Comparison of ENCODE assay signal across 21 cellular contexts in the genomic region with DNA sequence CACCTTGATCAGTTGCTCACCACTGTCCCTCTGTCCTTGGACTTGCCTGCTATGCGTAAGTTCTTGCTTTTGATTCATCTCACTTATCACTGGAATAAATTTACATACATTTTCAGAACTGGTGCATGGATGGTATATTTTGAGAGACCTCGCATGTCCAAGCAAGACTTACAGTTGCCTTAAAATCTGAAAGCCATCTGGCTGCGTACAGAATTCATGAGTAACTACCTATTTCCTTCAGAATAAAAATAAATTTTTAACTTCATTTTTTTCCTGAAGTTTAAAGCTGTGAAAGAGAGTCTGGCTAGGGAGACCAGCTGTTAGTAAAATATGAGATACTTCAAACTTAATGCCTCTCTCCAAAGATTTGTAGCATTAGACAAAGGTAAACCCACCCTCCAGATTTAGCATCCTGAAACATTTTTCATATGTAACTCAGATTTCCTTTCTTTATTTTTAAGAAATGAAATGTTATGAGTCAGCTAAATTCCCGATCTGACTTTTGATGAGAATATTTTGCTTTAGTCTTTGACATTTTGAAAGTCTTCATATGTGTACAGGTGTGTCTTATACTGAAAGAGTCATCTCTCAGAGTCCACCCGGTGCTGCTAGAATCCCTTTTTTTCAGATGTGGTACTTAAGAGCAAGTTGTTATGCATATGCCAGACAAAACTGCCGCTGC.
DNase-seq lines count a peak whose midpoint lies in the region; ATAC-seq, FAIRE-seq and TF ChIP-seq lines count a peak whose summit lies in the region.
"Had no signal": no experiment of that assay in that cellular context is flagged by ENCODE, and none has a peak within 500 bp of the region (broad histone marks: within the 10 kb centered on the region; RNA-seq: fewer than 3 reads in every experiment).

No MANE protein-coding gene starts in this region.

- H3K9me3 ChIP-seq in HepG2 (ENCODE audit: low read length) = 0 out of 2 replicates have a peak, but pooled peaks cover 10% of the 10 kb centered on the region
- no peaks in the 10 kb centered on the region for H3K9me3 ChIP-seq in right lobe of liver
- H3K9me3 ChIP-seq in K562 (replicated peaks; ENCODE audit: control insufficient read depth, insufficient read depth, low read depth, low read length) = no peaks in the 10 kb centered on the region
- H3K9me3 ChIP-seq: HAP-1 had no signal

- BruUV-seq in HepG2 (replicated peaks; lab: Mats Ljungman, UMichigan) = no TSS peak
- BruUV-seq in K562 (replicated peaks; lab: Mats Ljungman, UMichigan) = no TSS peak

- no peaks in the 10 kb centered on the region for H3K79me2 ChIP-seq in HepG2 (ENCODE audit: insufficient read depth, low read length)
- no peaks in the 10 kb centered on the region for H3K79me2 ChIP-seq in K562 (ENCODE audit: control insufficient read depth, insufficient read depth, low read length)

- DNase-seq in HepG2 (ENCODE audit: low spot score) (no peak), right lobe of liver (no peak), K562 (ENCODE audit: extremely low read depth in 1 of 4, low spot score in 3 of 4) (no peak), middle frontal gyrus (ENCODE audit: extremely low spot score, low spot score) (peak; percentile 58), OCI-M1 (lab: John Stamatoyannopoulos, UW) (no peak), midbrain (lab: John Stamatoyannopoulos, UW) (no peak)
- DNase-seq in stimulated activated CD4-positive, alpha-beta T cell treated with anti-CD3 and anti-CD28 coated beads, Interleukin-4, amount 100 ng/mL, for 1 hour = no peak
- DNase-seq: 8988T; C1 segment of cervical spinal cord; Calu3; CD4-positive, alpha-beta memory T cell; COR-L47; DMS79; EL; GDM1; GOT3; HFFc6 had no signal

- ATAC-seq in HepG2 = no peak
- ATAC-seq in right lobe of liver = no peak
- no peak for ATAC-seq in K562
- ATAC-seq: GM12878 had no signal

- WGBS in HepG2 (ENCODE audit: low lambda C conversion rate) = 2% methylated on average over 6 of the region's 6 CpGs
- WGBS in right lobe of liver (ENCODE audit: insufficient coverage, low coverage, low lambda C conversion rate, missing lambda C conversion rate) = 64% methylated on average over 6 of the region's 6 CpGs
- WGBS in K562 (ENCODE audit: insufficient coverage, low coverage, missing lambda C conversion rate) = under 1% methylated on average over 6 of the region's 6 CpGs

- FAIRE-seq in HepG2 (lab: Jason Lieb, UNC) (no peak), K562 (lab: Jason Lieb, UNC) (no peak)
- FAIRE-seq: GM12878, GM19239, H54 had no signal

- no peak overlapping the region for H3K27ac ChIP-seq in HepG2 (ENCODE audit: extremely low read length, insufficient read depth, low read length)
- no peak overlapping the region for H3K27ac ChIP-seq in right lobe of liver
- H3K27ac ChIP-seq in K562 (ENCODE audit: extremely low read depth, low read depth, low read length) = no peak overlapping the region

- H3K27me3 ChIP-seq in HepG2 (ENCODE audit: control insufficient read depth in 1 of 2, insufficient read depth in 2 of 2, low read length in 2 of 2) = no peaks in the 10 kb centered on the region
- no peaks in the 10 kb centered on the region for H3K27me3 ChIP-seq in right lobe of liver
- H3K27me3 ChIP-seq in K562 (ENCODE audit: control insufficient read depth in 2 of 2, insufficient read depth in 2 of 2, low read length in 2 of 2) = no peaks in the 10 kb centered on the region

- no peaks in the 10 kb centered on the region for H3K4me1 ChIP-seq in HepG2 (ENCODE audit: insufficient read depth, low read length)
- H3K4me1 ChIP-seq in right lobe of liver = no peaks in the 10 kb centered on the region
- H3K4me1 ChIP-seq in K562 (replicated peaks in 1 of 2; ENCODE audit: control insufficient read depth in 2 of 2, insufficient read depth in 2 of 2, low read length in 2 of 2) = no peaks in the 10 kb centered on the region
- H3K4me1 ChIP-seq: HAP-1 had no signal

- H4K20me1 ChIP-seq in HepG2 (ENCODE audit: insufficient read depth, low read length) = no peaks in the 10 kb centered on the region
- H4K20me1 ChIP-seq in K562 (replicated peaks; ENCODE audit: control insufficient read depth, insufficient read depth, low read length) = no peaks in the 10 kb centered on the region

- H3K4me3 ChIP-seq in HepG2 (replicated peaks in 1 of 3; ENCODE audit: insufficient read depth in 1 of 3, low read depth in 2 of 3, low read length in 3 of 3) = no peak overlapping the region
- H3K4me3 ChIP-seq in right lobe of liver = no peak overlapping the region
- no peak overlapping the region for H3K4me3 ChIP-seq in K562
- H3K4me3 ChIP-seq: GM12878, HAP-1 had no signal

- H3K9ac ChIP-seq in HepG2 (ENCODE audit: insufficient read depth, low read depth, low read length) (no peak overlapping the region), K562 (ENCODE audit: insufficient read depth in 1 of 2, low read depth in 2 of 2, low read length in 2 of 2) (no peak overlapping the region)

- intact Hi-C loops in HepG2 (cut with micrococcal nuclease; ENCODE audit: unreplicated experiment) = no loop called here
- intact Hi-C loops in right lobe of liver (cut with DNase I) = no loop called here
- intact Hi-C loops in K562 (cut with micrococcal nuclease) = no loop called here

- TF ChIP-seq CTCF in HepG2 (CRISPR knock-in tag; IDR thresholded peaks at IDR 0.05) = no peak
- no peak for TF ChIP-seq CTCF in right lobe of liver (IDR thresholded peaks at IDR 0.05)
- TF ChIP-seq CTCF in K562 (IDR thresholded peaks at IDR 0.05 in 2 of 3, conservative IDR thresholded peaks at IDR 0.05 in 1 of 3; ENCODE audit: insufficient read depth in 2 of 3, low read depth in 1 of 3, low read length in 3 of 3) = no peak

- no peaks in the 10 kb centered on the region for H3K36me3 ChIP-seq in HepG2 (replicated peaks in 1 of 2; ENCODE audit: control insufficient read depth in 1 of 2, insufficient read depth in 2 of 2, low read length in 2 of 2)
- H3K36me3 ChIP-seq in right lobe of liver = no peaks in the 10 kb centered on the region
- H3K36me3 ChIP-seq in K562 (ENCODE audit: control insufficient read depth, insufficient read depth, low read length) = no peaks in the 10 kb centered on the region
- H3K36me3 ChIP-seq: HAP-1 had no signal

- CTCF ChIA-PET in HepG2 (lab: Yijun Ruan, JAX; ENCODE audit: low intra/inter-chr PET ratio, low total read pairs) = no interaction called here
- CTCF ChIA-PET in K562 (lab: Yijun Ruan, JAX; ENCODE audit: low intra/inter-chr PET ratio) = no interaction called here

- TF ChIP-seq POLR2A in HepG2 (IDR thresholded peaks at IDR 0.05; ENCODE audit: insufficient read depth in 1 of 2, low read depth in 2 of 2, low read length in 2 of 2) = no peak
- no peak for TF ChIP-seq POLR2A in right lobe of liver (IDR thresholded peaks at IDR 0.05)
- no peak for TF ChIP-seq POLR2A in K562 (conservative IDR thresholded peaks at IDR 0.05)

- no peak for TF ChIP-seq EP300 in HepG2 (IDR thresholded peaks at IDR 0.05; ENCODE audit: low read depth in 2 of 2, low read length in 2 of 2)
- no peak for TF ChIP-seq EP300 in HepG2 (CRISPR knock-in tag; IDR thresholded peaks at IDR 0.05; ENCODE audit: borderline replicate concordance)
- no peak for TF ChIP-seq EP300 in K562 (IDR thresholded peaks at IDR 0.05; ENCODE audit: low read length)

- TF ChIP-seq RAD21 in HepG2 (CRISPR knock-in tag; IDR thresholded peaks at IDR 0.05) (no peak), K562 (CRISPR knock-in tag; conservative IDR thresholded peaks at IDR 0.05 in 1 of 2, IDR thresholded peaks at IDR 0.05 in 1 of 2) (no peak)

- in situ Hi-C loops in HepG2 (cut with HindIII; ENCODE audit: extremely low pct_ligation_motif_present, low pct_unique_long_range_greater_than_20kb) (no loop called here), K562 (cut with MboI) (no loop called here)

- no peaks in the 10 kb centered on the region for H3K9me1 ChIP-seq in K562 (ENCODE audit: control insufficient read depth, insufficient read depth, low read length)

- POLR2A ChIA-PET in HepG2 (lab: Yijun Ruan, JAX) (no interaction called here), K562 (lab: Yijun Ruan, JAX) (no interaction called here)

- H2AFZ ChIP-seq in HepG2 (ENCODE audit: low read length) = no peak overlapping the region
- H2AFZ ChIP-seq in K562 (ENCODE audit: low read depth, low read length) = no peak overlapping the region

- H3K4me2 ChIP-seq in HepG2 (ENCODE audit: low read depth, low read length) (no peak overlapping the region), K562 (ENCODE audit: insufficient read depth, low read length) (no peak overlapping the region)

TF ChIP-seq in HepG2, 621 proteins besides CTCF, POLR2A, EP300 and RAD21 (continues in another document):
- no peak for TF ChIP-seq TFE3 (CRISPR knock-in tag; IDR thresholded peaks at IDR 0.05)

TF ChIP-seq in K562, 482 proteins besides CTCF, POLR2A, EP300 and RAD21:
- TF ChIP-seq RBM34 (IDR thresholded peaks at IDR 0.05; ENCODE audit: borderline replicate concordance, insufficient read depth, low read length) (no peak), ZNF316 (IDR thresholded peaks at IDR 0.05) (peak; percentile 53; the same call in 1 of the 2 replicates), MAFF (IDR thresholded peaks at IDR 0.05; ENCODE audit: low read length) (peak; percentile 23; the same call in 1 of the 2 replicates), SLC30A9 (CRISPR knock-in tag; IDR thresholded peaks at IDR 0.05) (no peak)
- TF ChIP-seq, protein P1, sequence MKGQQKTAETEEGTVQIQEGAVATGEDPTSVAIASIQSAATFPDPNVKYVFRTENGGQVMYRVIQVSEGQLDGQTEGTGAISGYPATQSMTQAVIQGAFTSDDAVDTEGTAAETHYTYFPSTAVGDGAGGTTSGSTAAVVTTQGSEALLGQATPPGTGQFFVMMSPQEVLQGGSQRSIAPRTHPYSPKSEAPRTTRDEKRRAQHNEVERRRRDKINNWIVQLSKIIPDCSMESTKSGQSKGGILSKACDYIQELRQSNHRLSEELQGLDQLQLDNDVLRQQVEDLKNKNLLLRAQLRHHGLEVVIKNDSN (CRISPR knock-in tag; IDR thresholded peaks at IDR 0.05) = no peak
- TF ChIP-seq, protein P2, sequence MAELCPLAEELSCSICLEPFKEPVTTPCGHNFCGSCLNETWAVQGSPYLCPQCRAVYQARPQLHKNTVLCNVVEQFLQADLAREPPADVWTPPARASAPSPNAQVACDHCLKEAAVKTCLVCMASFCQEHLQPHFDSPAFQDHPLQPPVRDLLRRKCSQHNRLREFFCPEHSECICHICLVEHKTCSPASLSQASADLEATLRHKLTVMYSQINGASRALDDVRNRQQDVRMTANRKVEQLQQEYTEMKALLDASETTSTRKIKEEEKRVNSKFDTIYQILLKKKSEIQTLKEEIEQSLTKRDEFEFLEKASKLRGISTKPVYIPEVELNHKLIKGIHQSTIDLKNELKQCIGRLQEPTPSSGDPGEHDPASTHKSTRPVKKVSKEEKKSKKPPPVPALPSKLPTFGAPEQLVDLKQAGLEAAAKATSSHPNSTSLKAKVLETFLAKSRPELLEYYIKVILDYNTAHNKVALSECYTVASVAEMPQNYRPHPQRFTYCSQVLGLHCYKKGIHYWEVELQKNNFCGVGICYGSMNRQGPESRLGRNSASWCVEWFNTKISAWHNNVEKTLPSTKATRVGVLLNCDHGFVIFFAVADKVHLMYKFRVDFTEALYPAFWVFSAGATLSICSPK (IDR thresholded peaks at IDR 0.05; ENCODE audit: borderline replicate concordance) = no peak

Comparison
In these comparisons a context has a peak if more than half of its experiments do, and no peak if none do; other contexts are left out.
1. Of the 241 proteins assayed by ChIP-seq in both HepG2 and K562: peak only in HepG2: none; only in K562: none; in both: MAFF; in neither: 239; mixed calls (peak in some experiments, not most) for 1.